8 cellular contexts compared by ENCODE assay signal in the genomic region with DNA sequence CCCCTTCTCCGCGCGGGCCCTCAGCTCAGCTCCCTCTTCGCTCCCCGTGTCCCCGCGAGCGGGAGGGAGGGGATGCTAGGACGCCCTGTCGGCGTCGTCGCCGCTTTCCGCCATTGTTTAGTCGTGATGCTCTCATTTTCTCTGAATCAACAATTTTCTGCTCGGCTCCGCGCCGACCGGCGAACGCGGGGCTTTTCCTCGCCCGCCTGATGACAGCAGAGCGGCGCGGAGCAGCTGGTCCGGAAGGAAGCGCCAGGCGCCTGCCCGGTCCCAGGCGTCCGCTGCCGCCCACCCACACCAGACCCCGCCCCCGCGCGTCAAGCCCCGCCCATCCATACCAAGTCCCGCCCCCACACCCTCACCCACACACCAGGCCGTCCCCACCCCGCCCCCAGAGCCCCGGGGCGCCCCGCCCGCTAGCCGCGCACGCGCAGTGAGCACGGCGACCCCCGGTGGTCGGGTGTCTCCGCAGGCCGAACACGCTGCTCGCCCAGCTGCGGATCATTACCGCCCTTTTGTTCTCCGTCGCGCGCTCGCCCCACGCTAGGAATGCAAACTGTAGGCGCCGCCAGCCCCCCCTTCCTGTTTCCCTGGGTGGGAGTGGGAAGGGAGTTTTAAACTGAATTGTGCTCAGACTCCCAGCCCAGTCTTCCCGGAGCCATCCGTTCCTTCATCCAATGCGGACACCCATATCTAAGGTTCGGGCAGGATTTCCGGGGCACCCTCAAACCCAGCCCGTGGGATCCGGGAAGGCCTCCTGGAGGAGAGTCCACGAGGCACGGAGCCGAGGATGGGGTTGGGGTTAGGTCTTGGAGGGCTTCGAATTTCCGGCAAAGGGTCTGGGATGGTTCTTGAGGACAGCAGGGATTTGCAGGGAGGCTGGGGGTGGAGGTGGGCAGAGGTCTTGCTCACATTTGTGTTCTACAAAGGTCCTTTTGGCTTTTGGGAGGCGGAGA. TPM values are rescaled to one million over a fixed set of nuclear protein-coding genes. Genes with fewer than 3 reads are reported as not detected.
A peak's percentile ranks its signal among the peaks of the same experiment; 100 is the strongest.
DNase-seq lines count a peak whose midpoint lies in the region; ATAC-seq and TF ChIP-seq lines count a peak whose summit lies in the region.

No MANE protein-coding gene starts in this region.

- peaks cover 2% of the 10 kb centered on the region for H3K79me1 ChIP-seq in trophoblast cell (ENCODE audit: low read length)

- no peak for ATAC-seq in GM19452 (IDR thresholded peaks at IDR 0.05; ENCODE audit: unreplicated experiment)

- H3K4me3 Mint-ChIP-seq in activated naive CD4-positive, alpha-beta T cell treated with anti-CD3 and anti-CD28 coated beads for 36 hours, result peak overlapping the region; percentile 78

- TF ChIP-seq CTCF in tibial artery (IDR thresholded peaks at IDR 0.05), result no peak

- peak overlapping the region; percentile 62 to 82 (median 73) for H3K4me3 ChIP-seq in BLaER1 treated with 17β-estradiol and CSF1 and Interleukin-3, amounts not matched to agents 10 nM and 100 nM
- peak overlapping the region; percentile 69 for H3K4me3 ChIP-seq in trophoblast cell (ENCODE audit: low read depth, low read length)
- H3K4me3 ChIP-seq in tibial artery, result peak overlapping the region; percentile 24 to 47

- no CpG with 5 or more reads among the region's 83 CpGs for WGBS in trophoblast cell (ENCODE audit: extremely low coverage, insufficient coverage, insufficient read length)

- no peaks in the 10 kb centered on the region for H3K9me3 ChIP-seq in BLaER1 treated with 17β-estradiol and CSF1 and Interleukin-3, amounts not matched to agents 10 nM and 100 nM (replicated peaks in 1 of 11)
- peaks cover 2% of the 10 kb centered on the region for H3K9me3 ChIP-seq in trophoblast cell (ENCODE audit: insufficient read depth, low read depth, low read length)
- H3K9me3 ChIP-seq in tibial artery, result no peaks in the 10 kb centered on the region

- H4K8ac ChIP-seq in trophoblast cell (ENCODE audit: low read depth, low read length), result peak overlapping the region; percentile 78

- H2BK120ac ChIP-seq in trophoblast cell (ENCODE audit: insufficient read depth, low read length, poor library complexity), result no peak overlapping the region

- CTCF ChIA-PET in activated naive CD4-positive, alpha-beta T cell treated with anti-CD3 and anti-CD28 coated beads for 36 hours (lab: Charles Lee), result interaction anchor here (0.5 to 1.5 kb wide), 2 partner anchors 25 to 1744 kb away, joined by 3 to 4 read pairs; no protein-coding TSS in a partner anchor

- peaks cover 51% of the 10 kb centered on the region for H3K27me3 Mint-ChIP-seq in activated naive CD4-positive, alpha-beta T cell treated with anti-CD3 and anti-CD28 coated beads for 36 hours (ENCODE audit: low read depth)

- no peaks in the 10 kb centered on the region for H3K9me3 Mint-ChIP-seq in activated naive CD4-positive, alpha-beta T cell treated with anti-CD3 and anti-CD28 coated beads for 36 hours

- H2AK5ac ChIP-seq in trophoblast cell (ENCODE audit: low read length), result no peak overlapping the region

- no peak overlapping the region for H3K14ac ChIP-seq in trophoblast cell (ENCODE audit: low read length)

- no peak overlapping the region for H2BK12ac ChIP-seq in trophoblast cell (ENCODE audit: low read length)

- H3K27ac Mint-ChIP-seq in activated naive CD4-positive, alpha-beta T cell treated with anti-CD3 and anti-CD28 coated beads for 36 hours, result no peak overlapping the region

- no peak overlapping the region for H3K23ac ChIP-seq in trophoblast cell (ENCODE audit: low read length)

- H3K79me2 ChIP-seq in trophoblast cell (ENCODE audit: control insufficient read depth, insufficient read depth, low read length, poor library complexity), result peaks cover 2% of the 10 kb centered on the region

- H3K4ac ChIP-seq in trophoblast cell (ENCODE audit: low read depth, low read length), result no peak overlapping the region

- DNase-seq in H4 (ENCODE audit: low spot score), result peak; percentile 16
- peak; percentile 67 for DNase-seq in OCI-M1 (lab: John Stamatoyannopoulos, UW)
- peak; percentile 73 for DNase-seq in activated naive CD4-positive, alpha-beta T cell treated with anti-CD3 and anti-CD28 coated beads for 36 hours
- DNase-seq in glomerular visceral epithelial cell (ENCODE audit: extremely low spot score), result peak; percentile 76
- DNase-seq in trophoblast cell, result no peak
- DNase-seq in tibial artery, result no peak

- peak overlapping the region; percentile 89 for H2AFZ ChIP-seq in trophoblast cell (ENCODE audit: insufficient read depth, low read length, poor library complexity)

- H3K36me3 ChIP-seq in BLaER1 treated with 17β-estradiol and CSF1 and Interleukin-3, amounts not matched to agents 10 nM and 100 nM, result no peaks in the 10 kb centered on the region
- H3K36me3 ChIP-seq in trophoblast cell (ENCODE audit: control insufficient read depth in 1 of 2, insufficient read depth in 2 of 2, low read length in 2 of 2) (no peaks in the 10 kb centered on the region), tibial artery (no peaks in the 10 kb centered on the region)

- H4K20me1 ChIP-seq in BLaER1 treated with 17β-estradiol and CSF1 and Interleukin-3, amounts not matched to agents 10 nM and 100 nM, result no peaks in the 10 kb centered on the region; a peak in 3 of 22 replicates

- no peak overlapping the region for H4K91ac ChIP-seq in trophoblast cell (ENCODE audit: low read depth, low read length)

- H4K12ac ChIP-seq in trophoblast cell (ENCODE audit: low read depth, low read length), result peak overlapping the region; percentile 34

- peaks cover 8 to 40% (median 30%) of the 10 kb centered on the region in 10 experiments for H3K4me1 ChIP-seq in BLaER1 treated with 17β-estradiol and CSF1 and Interleukin-3, amounts not matched to agents 10 nM and 100 nM
- H3K4me1 ChIP-seq in trophoblast cell (ENCODE audit: control insufficient read depth in 1 of 2, insufficient read depth in 2 of 2, low read length in 2 of 2) (peaks cover 8% of the 10 kb centered on the region in 2 experiments), tibial artery (peaks cover 0 to 12% (median 10%) of the 10 kb centered on the region in 4 donors)

- H3K18ac ChIP-seq in trophoblast cell (ENCODE audit: low read length), result peak overlapping the region; percentile 62

- intact Hi-C loops in activated naive CD4-positive, alpha-beta T cell treated with anti-CD3 and anti-CD28 coated beads for 36 hours (cut with micrococcal nuclease), result no loop called here
- intact Hi-C loops in tibial artery (cut with DNase I; ENCODE audit: low total_unique reads), result no loop called here

- peaks cover 6% of the 10 kb centered on the region for H3K4me1 Mint-ChIP-seq in activated naive CD4-positive, alpha-beta T cell treated with anti-CD3 and anti-CD28 coated beads for 36 hours (ENCODE audit: low read depth)

- peak overlapping the region; percentile 20 to 99 (median 90); a peak in 21 of 22 replicates for H3K27ac ChIP-seq in BLaER1 treated with 17β-estradiol and CSF1 and Interleukin-3, amounts not matched to agents 10 nM and 100 nM
- H3K27ac ChIP-seq in trophoblast cell (ENCODE audit: low read depth, low read length) (no peak overlapping the region), tibial artery (no peak overlapping the region)

- no peaks in the 10 kb centered on the region for H3K27me3 ChIP-seq in BLaER1 treated with 17β-estradiol and CSF1 and Interleukin-3, amounts not matched to agents 10 nM and 100 nM
- H3K27me3 ChIP-seq in trophoblast cell (ENCODE audit: insufficient read depth, low read length) (peaks cover 4% of the 10 kb centered on the region), tibial artery (peaks cover 0 to 76% of the 10 kb centered on the region in 2 donors)

- H3K4me2 ChIP-seq in BLaER1 treated with 17β-estradiol and CSF1 and Interleukin-3, amounts not matched to agents 10 nM and 100 nM, result peak overlapping the region; percentile 87 to 100 (median 98)
- H3K4me2 ChIP-seq in trophoblast cell (ENCODE audit: low read length), result peak overlapping the region; percentile 98

- H3K9ac ChIP-seq in BLaER1 treated with 17β-estradiol and CSF1 and Interleukin-3, amounts not matched to agents 10 nM and 100 nM, result peak overlapping the region; percentile 75 to 96 (median 86)
- H3K9ac ChIP-seq in trophoblast cell (ENCODE audit: low read length), result peak overlapping the region; percentile 21

- H3K36me3 Mint-ChIP-seq in activated naive CD4-positive, alpha-beta T cell treated with anti-CD3 and anti-CD28 coated beads for 36 hours (ENCODE audit: low read depth), result no peaks in the 10 kb centered on the region

- peak overlapping the region; percentile 8 for H2BK5ac ChIP-seq in trophoblast cell (ENCODE audit: low read depth, low read length, poor library complexity)

RNA-seq across cellular contexts. Expression of gene SLC32A1, which starts 49.8 kb away (rescaled TPM):
- not detected in 2 replicates for total RNA-seq in H4 (2014; rRNA removed; shearing (Covaris generic))
- total RNA-seq in activated naive CD4-positive, alpha-beta T cell treated with anti-CD3 and anti-CD28 coated beads for 36 hours, result not detected
- not detected in 2 replicates for polyA plus RNA-seq in trophoblast cell (2013)

Comparison
In these comparisons a context has a peak if more than half of its experiments do, and no peak if none do; other contexts are left out.
1. H3K27ac ChIP-seq: peak in BLaER1 treated with 17β-estradiol and CSF1 and Interleukin-3, amounts not matched to agents 10 nM and 100 nM (11 of 11); none in trophoblast cell (single experiment) and tibial artery (0 of 2).
2. DNase-seq: peak in H4 (single experiment), OCI-M1 (single experiment), activated naive CD4-positive, alpha-beta T cell treated with anti-CD3 and anti-CD28 coated beads for 36 hours (single experiment) and glomerular visceral epithelial cell (single experiment); none in trophoblast cell (0 of 2) and tibial artery (0 of 2).
3. Peak in every context shown above with its lines, with median percentiles within 50 percentile points of each other: H3K4me3 ChIP-seq.